Comparison of ENCODE assay signal across 28 cellular contexts in genomic region chrX:40111868-40112267, GRCh38.
"Had no signal": no experiment of that assay in that cellular context is flagged by ENCODE, and none has a peak within 500 bp of the region (broad histone marks: within the 10 kb centered on the region; RNA-seq: fewer than 3 reads in every experiment).

No MANE protein-coding gene starts in this region.

- DNase-seq: activated CD4-positive, alpha-beta T cell treated with anti-CD3 and anti-CD28 coated beads for 1 hour; activated CD4-positive, alpha-beta T cell treated with anti-CD3 and anti-CD28 coated beads for 48 hours; activated CD4-positive, CD25-positive, alpha-beta regulatory T cell; activated CD8-positive, alpha-beta T cell treated with anti-CD3 and anti-CD28 coated beads for 36 hours; activated effector memory CD4-positive, alpha-beta T cell treated with anti-CD3 and anti-CD28 coated beads, Interleukin-2, amount 50 U/mL, for 16 hours; activated naive CD4-positive, alpha-beta T cell; activated naive CD4-positive, alpha-beta T cell treated with anti-CD3 and anti-CD28 coated beads, Interleukin-2, amount 50 U/mL, for 16 hours; activated naive CD8-positive, alpha-beta T cell treated with anti-CD3 and anti-CD28 coated beads for 36 hours; activated T-cell treated with anti-CD3 and anti-CD28 coated beads, Interleukin-2, amount 50 U/mL, for 1 hour; activated T-cell treated with anti-CD3 and anti-CD28 coated beads, Interleukin-2, amount 50 U/mL, for 72 hours; amniotic stem cell; aorta; brain microvascular endothelial cell; central memory CD4-positive, alpha-beta T cell; Karpas-422; NCI-H1092; NCI-H1436 treated with DMSO at 0.1 percent for 48 hours; NCI-H1694 treated with DMSO at 0.1 percent for 48 hours; NCI-H2029; NCI-H510A; NCI-H526; NCI-H748 treated with DMSO at 0.1 percent for 48 hours; Right ventricle myocardium superior; SW 1271; T-helper 1 cell; T-helper 2 cell; T-helper 9 cell had no signal

- H3K27me3 Mint-ChIP-seq: activated T-helper 17 cell treated with anti-CD3 and anti-CD28 coated beads, Interleukin-2, amount 50 U/mL, for 72 hours had no signal

- H3K27ac Mint-ChIP-seq: activated CD8-positive, alpha-beta T cell treated with anti-CD3 and anti-CD28 coated beads for 36 hours; activated naive CD8-positive, alpha-beta T cell treated with anti-CD3 and anti-CD28 coated beads for 36 hours; activated T-helper 17 cell treated with anti-CD3 and anti-CD28 coated beads, Interleukin-2, amount 50 U/mL, for 72 hours had no signal

- H3K36me3 Mint-ChIP-seq: activated naive CD8-positive, alpha-beta T cell treated with anti-CD3 and anti-CD28 coated beads for 36 hours had no signal

- ATAC-seq: activated CD8-positive, alpha-beta T cell treated with anti-CD3 and anti-CD28 coated beads for 36 hours; activated T-cell treated with anti-CD3 and anti-CD28 coated beads, Interleukin-2, amount 50 U/mL, for 72 hours; activated T-helper 17 cell treated with anti-CD3 and anti-CD28 coated beads, Interleukin-2, amount 50 U/mL, for 72 hours had no signal

- H3K27ac ChIP-seq: brain microvascular endothelial cell had no signal

- H3K36me3 ChIP-seq: brain microvascular endothelial cell had no signal

- H3K4me3 Mint-ChIP-seq: activated CD8-positive, alpha-beta T cell treated with anti-CD3 and anti-CD28 coated beads for 36 hours; activated naive CD8-positive, alpha-beta T cell treated with anti-CD3 and anti-CD28 coated beads for 36 hours; activated T-cell treated with anti-CD3 and anti-CD28 coated beads, Interleukin-2, amount 50 U/mL, for 72 hours; activated T-helper 17 cell treated with anti-CD3 and anti-CD28 coated beads, Interleukin-2, amount 50 U/mL, for 72 hours had no signal

- H3K27me3 ChIP-seq: brain microvascular endothelial cell had no signal

- H3K4me1 Mint-ChIP-seq: activated T-helper 17 cell treated with anti-CD3 and anti-CD28 coated beads, Interleukin-2, amount 50 U/mL, for 72 hours had no signal

- H3K9me3 Mint-ChIP-seq: activated CD8-positive, alpha-beta T cell treated with anti-CD3 and anti-CD28 coated beads for 36 hours; activated naive CD8-positive, alpha-beta T cell treated with anti-CD3 and anti-CD28 coated beads for 36 hours; activated T-helper 17 cell treated with anti-CD3 and anti-CD28 coated beads, Interleukin-2, amount 50 U/mL, for 72 hours had no signal
